Comparison of ENCODE assay signal across 8 cellular contexts in genomic region chr10:80452688-80453391, GRCh38. TPM values are rescaled to one million over a fixed set of nuclear protein-coding genes. Genes with fewer than 3 reads are reported as not detected.
A peak's percentile ranks its signal among the peaks of the same experiment; 100 is the strongest.
DNase-seq lines count a peak whose midpoint lies in the region; ATAC-seq and TF ChIP-seq lines count a peak whose summit lies in the region.

No MANE protein-coding gene starts in this region.

- TF ChIP-seq CTCF in OCI-LY7 (conservative IDR thresholded peaks at IDR 0.05; ENCODE audit: low read length) (no peak), epithelial cell of esophagus (IDR thresholded peaks at IDR 0.05; ENCODE audit: insufficient read depth, low read depth, low read length, missing control alignments) (no peak), osteoblast (IDR thresholded peaks at IDR 0.05; ENCODE audit: extremely low read depth, low read depth, low read length) (no peak), GM10248 (IDR thresholded peaks at IDR 0.05; ENCODE audit: control extremely low read depth, extremely low read depth, low read depth, missing control alignments) (no peak)

- no peaks in the 10 kb centered on the region for H3K9me2 ChIP-seq in OCI-LY7 (ENCODE audit: insufficient read depth, low read length)

- no peak overlapping the region for H3K4me3 ChIP-seq in CD8-positive, alpha-beta memory T cell (ENCODE audit: low read length)
- H3K4me3 ChIP-seq in OCI-LY7 (ENCODE audit: low read depth, low read length, poor library complexity, severe bottlenecking) (peak overlapping the region; percentile 66), epithelial cell of esophagus (ENCODE audit: low read length) (peak overlapping the region; percentile 47), osteoblast (ENCODE audit: insufficient read depth, low read length) (peak overlapping the region; percentile 66)

- no peaks in the 10 kb centered on the region for H3K27me3 ChIP-seq in CD8-positive, alpha-beta memory T cell (ENCODE audit: insufficient read depth, low read length, poor library complexity, severe bottlenecking)
- H3K27me3 ChIP-seq in osteoblast (ENCODE audit: insufficient read depth, low read length): no peaks in the 10 kb centered on the region

- H3K9me3 Mint-ChIP-seq in CD8-positive, alpha-beta memory T cell: no peaks in the 10 kb centered on the region

- H3K4me1 ChIP-seq in CD8-positive, alpha-beta memory T cell (ENCODE audit: insufficient read depth, low read length): peaks cover 22% of the 10 kb centered on the region
- H3K4me1 ChIP-seq in OCI-LY7 (ENCODE audit: insufficient read depth, low read length, poor library complexity, severe bottlenecking) (peaks cover 31% of the 10 kb centered on the region), osteoblast (ENCODE audit: insufficient read depth, low read length) (peaks cover 9% of the 10 kb centered on the region)

- no peak for ATAC-seq in GM21528 (IDR thresholded peaks at IDR 0.05; ENCODE audit: low FRiP score, unreplicated experiment)
- ATAC-seq in GM21576 (IDR thresholded peaks at IDR 0.05; ENCODE audit: unreplicated experiment): no peak

- peak overlapping the region; percentile 81; the same call in 1 of the 2 replicates for H2AFZ ChIP-seq in OCI-LY7 (ENCODE audit: low read length)
- H2AFZ ChIP-seq in osteoblast (ENCODE audit: low read length): peak overlapping the region; percentile 77

- no peak overlapping the region for H3K27ac ChIP-seq in CD8-positive, alpha-beta memory T cell (ENCODE audit: low read depth, low read length)
- no peak overlapping the region for H3K27ac ChIP-seq in OCI-LY7 (ENCODE audit: low read depth, low read length, poor library complexity, severe bottlenecking)
- no peak overlapping the region for H3K27ac ChIP-seq in osteoblast (ENCODE audit: low read depth, low read length)

- peaks cover 27 to 44% (median 37%) of the 10 kb centered on the region in 3 donors for H3K4me1 Mint-ChIP-seq in CD8-positive, alpha-beta memory T cell

- POLR2A ChIA-PET in CD8-positive, alpha-beta memory T cell (lab: Charles Lee): interaction anchor here (1.2 to 2.0 kb wide), 5 partner anchors 10 to 40 kb away, joined by 3 to 8 read pairs (median 6); no protein-coding TSS in a partner anchor
- POLR2A ChIA-PET in OCI-LY7 (lab: Charles Lee): interaction anchor here (0.6 to 1.2 kb wide), 4 partner anchors 9 to 46 kb away, joined by 3 to 8 read pairs (median 4); no protein-coding TSS in a partner anchor
- POLR2A ChIA-PET in GM10248 (lab: Yijun Ruan, JAX): no interaction called here

- BruUV-seq in OCI-LY7 (replicated peaks; lab: Mats Ljungman, UMichigan): no TSS peak

- H3K27me3 Mint-ChIP-seq in CD8-positive, alpha-beta memory T cell: no peaks in the 10 kb centered on the region

- H3K4me3 Mint-ChIP-seq in CD8-positive, alpha-beta memory T cell: peak overlapping the region in 3 of 7 donors; percentile 88 to 90 (median 89)

- H3K9me3 ChIP-seq in CD8-positive, alpha-beta memory T cell (ENCODE audit: low read length): no peaks in the 10 kb centered on the region
- H3K9me3 ChIP-seq in OCI-LY7 (ENCODE audit: low read length): no peaks in the 10 kb centered on the region
- no peaks in the 10 kb centered on the region for H3K9me3 ChIP-seq in osteoblast (ENCODE audit: low read depth, low read length)

- peaks cover 32% of the 10 kb centered on the region for H3K79me2 ChIP-seq in OCI-LY7 (ENCODE audit: insufficient read depth, low read depth, low read length)
- peaks cover 28% of the 10 kb centered on the region for H3K79me2 ChIP-seq in osteoblast (ENCODE audit: insufficient read depth, low read length)

- H3K27ac Mint-ChIP-seq in CD8-positive, alpha-beta memory T cell: peak overlapping the region in 7 of 8 donors; percentile 89 to 97 (median 90)

- intact Hi-C loops in OCI-LY7 (cut with micrococcal nuclease; ENCODE audit: unreplicated experiment): no loop called here

- CTCF ChIA-PET in CD8-positive, alpha-beta memory T cell (lab: Charles Lee): interaction anchor here (1.9 to 27.0 kb wide), 3 partner anchors 9 to 51 kb away, joined by 7 to 498 read pairs (median 20); no protein-coding TSS in a partner anchor
- CTCF ChIA-PET in OCI-LY7 (lab: Charles Lee; ENCODE audit: unreplicated experiment): interaction anchor here (0.9 to 1.0 kb wide), 2 partner anchors 10 to 19 kb away, joined by 3 to 4 read pairs; no protein-coding TSS in a partner anchor
- CTCF ChIA-PET in GM10248 (lab: Yijun Ruan, JAX): interaction anchor here (0.9 to 50.4 kb wide), 6 partner anchors 8 to 472 kb away, joined by 3 to 1060 read pairs (median 6); no protein-coding TSS in a partner anchor

- DNase-seq in CD8-positive, alpha-beta memory T cell: peak in 1 of 5 donors; percentile 49
- DNase-seq in OCI-LY7 (ENCODE audit: low spot score): no peak
- peak; percentile 82 for DNase-seq in epithelial cell of esophagus (ENCODE audit: low read depth)
- DNase-seq in osteoblast (ENCODE audit: insufficient read length, low spot score, missing footprints): peak; percentile 84
- no peak for DNase-seq in iPS-NIHi7 (ENCODE audit: extremely low spot score)
- DNase-seq in GM10248 (ENCODE audit: extremely low spot score): no peak

- peak overlapping the region; percentile 77 for H3K4me2 ChIP-seq in OCI-LY7 (ENCODE audit: low read length)
- H3K4me2 ChIP-seq in osteoblast (ENCODE audit: insufficient read depth, low read length): peak overlapping the region; percentile 75

- peaks cover 12% of the 10 kb centered on the region for H4K20me1 ChIP-seq in OCI-LY7 (ENCODE audit: insufficient read depth, low read length)
- H4K20me1 ChIP-seq in osteoblast (ENCODE audit: insufficient read depth, low read length): peaks cover 18% of the 10 kb centered on the region

- no peaks in the 10 kb centered on the region for H3K36me3 ChIP-seq in CD8-positive, alpha-beta memory T cell (ENCODE audit: insufficient read depth, low read length)
- H3K36me3 ChIP-seq in OCI-LY7 (ENCODE audit: insufficient read depth, low read length) (no peaks in the 10 kb centered on the region), osteoblast (ENCODE audit: insufficient read depth, low read length) (no peaks in the 10 kb centered on the region)

- H3K36me3 Mint-ChIP-seq in CD8-positive, alpha-beta memory T cell: peaks cover 0 to 17% (median 0%) of the 10 kb centered on the region in 3 donors

RNA-seq across cellular contexts. Expression of gene TSPAN14, which starts 1.3 kb away (rescaled TPM):
- total RNA-seq in CD8-positive, alpha-beta memory T cell: 10 to 100 TPM; 46.1 to 46.8 TPM
- polyA plus RNA-seq in CD8-positive, alpha-beta memory T cell: 220 TPM
- total RNA-seq in OCI-LY7 (2014; rRNA removed; shearing (Covaris generic)): 15.5 and 17.0 TPM in 2 replicates
- total RNA-seq in OCI-LY7 (2022) (33.4 and 33.6 TPM in 2 replicates), osteoblast (19.2 and 23.9 TPM in 2 replicates)

RNA-seq across cellular contexts. Expression of gene PRXL2A, which starts 44.5 kb away (rescaled TPM):
- total RNA-seq in CD8-positive, alpha-beta memory T cell: 1 to 10 TPM; 8.1 to 8.3 TPM
- polyA plus RNA-seq in CD8-positive, alpha-beta memory T cell: 9.4 TPM
- total RNA-seq in OCI-LY7 (2014; rRNA removed; shearing (Covaris generic)): not detected in 2 replicates
- total RNA-seq in OCI-LY7 (2022): not detected in 2 replicates
- 5.1 and 5.9 TPM in 2 replicates for total RNA-seq in osteoblast

Comparison
In these comparisons a context has a peak if more than half of its experiments do, and no peak if none do; other contexts are left out.
1. DNase-seq: peak in epithelial cell of esophagus (single experiment) and osteoblast (single experiment); none in OCI-LY7 (single experiment), iPS-NIHi7 (single experiment) and GM10248 (single experiment).